ENCODE assay signal across 19 cellular contexts in the genomic region with DNA sequence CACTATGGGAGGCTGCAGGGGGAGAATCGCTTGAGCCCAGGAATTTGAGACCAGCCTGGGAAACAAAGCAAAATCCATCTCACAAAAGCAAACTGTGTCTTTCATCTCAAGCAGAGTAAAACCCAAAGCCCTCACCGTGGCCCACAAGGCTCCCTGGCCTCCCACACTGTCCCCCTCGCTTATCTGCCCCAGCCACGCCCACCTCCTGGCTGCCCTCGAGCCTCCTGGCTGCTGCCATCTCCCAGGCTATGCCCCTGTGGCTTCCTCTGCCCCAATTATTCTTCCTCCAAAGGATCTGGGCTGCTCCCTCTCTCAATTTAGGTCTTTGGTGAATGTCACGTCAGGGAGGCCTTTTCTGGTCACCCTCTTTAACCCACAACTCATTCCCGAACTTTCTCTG. TPM values are rescaled to one million over a fixed set of nuclear protein-coding genes. Genes with fewer than 3 reads are reported as not detected.
DNase-seq lines count a peak whose midpoint lies in the region; TF ChIP-seq lines count a peak whose summit lies in the region.
"Had no signal": no experiment of that assay in that cellular context is flagged by ENCODE, and none has a peak within 500 bp of the region (broad histone marks: within the 10 kb centered on the region; RNA-seq: fewer than 3 reads in every experiment).

No MANE protein-coding gene starts in this region.

- H3K4me1 ChIP-seq in BLaER1 = peaks cover 45% of the 10 kb centered on the region
- peaks cover 6% of the 10 kb centered on the region for H3K4me1 ChIP-seq in HEK293 (ENCODE audit: control insufficient read depth, insufficient read depth, low read length)
- H3K4me1 ChIP-seq in adrenal gland (replicated peaks in 1 of 2) = peaks cover 7 to 14% of the 10 kb centered on the region in 2 donors

- H3K27ac ChIP-seq in BLaER1 = no peak overlapping the region
- H3K27ac ChIP-seq in HEK293 (ENCODE audit: extremely low read depth, low read depth, low read length) = no peak overlapping the region
- H3K27ac ChIP-seq in SU-DHL-6 (ENCODE audit: low read depth, low read length) = peak overlapping the region; percentile 28
- no peak overlapping the region for H3K27ac ChIP-seq in adrenal gland

- WGBS in adrenal gland, 4 donors = 78 to 84% (median 82%) methylated on average over 7 of the region's 7 CpGs

- H3K9me2 ChIP-seq in SU-DHL-6 (replicated peaks; ENCODE audit: insufficient read depth, low read length) = no peaks in the 10 kb centered on the region

- peaks cover 23% of the 10 kb centered on the region for H3F3A ChIP-seq in SU-DHL-6 (ENCODE audit: insufficient read depth)

- no peak overlapping the region for H3K4me3 ChIP-seq in BLaER1
- no peak overlapping the region for H3K4me3 ChIP-seq in HEK293 (ENCODE audit: low read depth, low read length)
- H3K4me3 ChIP-seq in SU-DHL-6 (ENCODE audit: insufficient read depth, low read length, poor library complexity, severe bottlenecking) = no peak overlapping the region
- H3K4me3 ChIP-seq in adrenal gland = no peak overlapping the region
- H3K4me3 ChIP-seq: MG63 had no signal

- H4K20me1 ChIP-seq in BLaER1 = peaks cover 10% of the 10 kb centered on the region; the same call in 1 of the 2 replicates
- H4K20me1 ChIP-seq in SU-DHL-6 (ENCODE audit: low read depth, low read length) = no peaks in the 10 kb centered on the region

- POLR2A ChIA-PET in HEK293 (lab: Yijun Ruan, JAX) = interaction anchor here (4.3 kb wide), 1 partner anchor 95 kb away, joined by 38 read pairs; a partner anchor contains a TSS
- POLR2A ChIA-PET in activated CD4-positive, alpha-beta memory T cell treated with anti-CD3 and anti-CD28 coated beads, Interleukin-2, amount 10 ng/mL, durations not matched to agents 7 days and 5 days (lab: Charles Lee) = no interaction called here

- H2AFZ ChIP-seq in SU-DHL-6 (ENCODE audit: low read depth, low read length, severe bottlenecking) = no peak overlapping the region

- intact Hi-C loops in adrenal gland (cut with DNase I) = loop anchor here in 1 of 2 donors (10.0 kb wide), 1 partner anchor 81 kb away; a partner anchor contains a TSS

- CTCF ChIA-PET in HEK293 (lab: Yijun Ruan, JAX) = interaction anchor here (0.6 to 6.1 kb wide), 2 partner anchors 71 to 83 kb away, joined by 3 to 61 read pairs; no protein-coding TSS in a partner anchor
- CTCF ChIA-PET in activated CD4-positive, alpha-beta memory T cell treated with anti-CD3 and anti-CD28 coated beads, Interleukin-2, amount 10 ng/mL, durations not matched to agents 7 days and 5 days (lab: Charles Lee) = interaction anchor here (1.0 kb wide), 1 partner anchor 10 kb away, joined by 3 read pairs; no protein-coding TSS in a partner anchor

- TF ChIP-seq CTCF in HEK293 (tag by site-specific recombination; IDR thresholded peaks at IDR 0.05) = no peak
- TF ChIP-seq CTCF in SU-DHL-6 (IDR thresholded peaks at IDR 0.05; ENCODE audit: insufficient read depth, low read length, poor library complexity, severe bottlenecking) = no peak
- TF ChIP-seq CTCF in adrenal gland (IDR thresholded peaks at IDR 0.05) = no peak

- H3K27me3 ChIP-seq in BLaER1 (no peaks in the 10 kb centered on the region), SU-DHL-6 (ENCODE audit: low read length) (no peaks in the 10 kb centered on the region), adrenal gland (no peaks in the 10 kb centered on the region)
- H3K27me3 ChIP-seq: MG63 had no signal

- H3K27me3 Mint-ChIP-seq in activated CD4-positive, alpha-beta memory T cell treated with anti-CD3 and anti-CD28 coated beads, Interleukin-2, amount 10 ng/mL, durations not matched to agents 7 days and 5 days = no peaks in the 10 kb centered on the region

- H3K36me3 ChIP-seq in BLaER1 (peaks cover 14% of the 10 kb centered on the region; the same call in 1 of the 2 replicates), HEK293 (ENCODE audit: control insufficient read depth in 2 of 2, insufficient read depth in 1 of 2, low read length in 2 of 2) (peaks cover 18 to 20% of the 10 kb centered on the region in 2 experiments; a peak in 2 of 3 replicates), SU-DHL-6 (ENCODE audit: low read length) (no peaks in the 10 kb centered on the region), adrenal gland (replicated peaks in 1 of 2) (peaks cover 0 to 3% of the 10 kb centered on the region in 2 donors)

- TF ChIP-seq POLR2A in erythroblast (IDR thresholded peaks at IDR 0.05; ENCODE audit: low read length) = no peak
- TF ChIP-seq POLR2A in adrenal gland (IDR thresholded peaks at IDR 0.05) = no peak

- H3K4me2 ChIP-seq in BLaER1 (peak overlapping the region; percentile 28), SU-DHL-6 (ENCODE audit: low read depth, low read length, poor library complexity, severe bottlenecking) (no peak overlapping the region)

- no peaks in the 10 kb centered on the region; the same call in 1 of the 2 replicates for H3K79me2 ChIP-seq in SU-DHL-6 (ENCODE audit: insufficient read depth, low read length)

- no peak overlapping the region for H3K27ac Mint-ChIP-seq in activated CD4-positive, alpha-beta memory T cell treated with anti-CD3 and anti-CD28 coated beads, Interleukin-2, amount 10 ng/mL, durations not matched to agents 7 days and 5 days

- H3K36me3 Mint-ChIP-seq in activated CD4-positive, alpha-beta memory T cell treated with anti-CD3 and anti-CD28 coated beads, Interleukin-2, amount 10 ng/mL, durations not matched to agents 7 days and 5 days (ENCODE audit: low read depth) = no peaks in the 10 kb centered on the region

- H3K9ac ChIP-seq in BLaER1 = 0 out of 2 replicates have a peak overlapping the region, but pooled peaks have one; percentile 6
- no peak overlapping the region for H3K9ac ChIP-seq in SU-DHL-6 (ENCODE audit: low read length)

- H3K9me3 ChIP-seq in BLaER1 = no peaks in the 10 kb centered on the region
- H3K9me3 ChIP-seq in HEK293 (ENCODE audit: control insufficient read depth, insufficient read depth, low read depth, low read length) = no peaks in the 10 kb centered on the region
- no peaks in the 10 kb centered on the region for H3K9me3 ChIP-seq in SU-DHL-6 (ENCODE audit: insufficient read depth, low read length)
- no peaks in the 10 kb centered on the region for H3K9me3 ChIP-seq in adrenal gland (replicated peaks in 1 of 3)
- H3K9me3 ChIP-seq: MG63 had no signal

- H3K4me1 Mint-ChIP-seq in activated CD4-positive, alpha-beta memory T cell treated with anti-CD3 and anti-CD28 coated beads, Interleukin-2, amount 10 ng/mL, durations not matched to agents 7 days and 5 days = peaks cover 26% of the 10 kb centered on the region

- H3K4me3 Mint-ChIP-seq in activated CD4-positive, alpha-beta memory T cell treated with anti-CD3 and anti-CD28 coated beads, Interleukin-2, amount 10 ng/mL, durations not matched to agents 7 days and 5 days = no peak overlapping the region

- H3K9me3 Mint-ChIP-seq in activated CD4-positive, alpha-beta memory T cell treated with anti-CD3 and anti-CD28 coated beads, Interleukin-2, amount 10 ng/mL, durations not matched to agents 7 days and 5 days = no peaks in the 10 kb centered on the region

- peak; percentile 29 to 41 for DNase-seq in erythroblast (lab: John Stamatoyannopoulos, UW)
- DNase-seq in adrenal gland = no peak
- DNase-seq in activated CD4-positive, alpha-beta memory T cell treated with anti-CD3 and anti-CD28 coated beads, Interleukin-2, amount 10 ng/mL, durations not matched to agents 7 days and 5 days = no peak
- DNase-seq in glomerular visceral epithelial cell (ENCODE audit: extremely low spot score) = no peak
- DNase-seq: Calu3, DND-41, KG1, MG63, NCI-H1105 treated with DMSO at 0.1 percent for 48 hours, NCI-H2029, NCI-H2227 treated with DMSO at 0.1 percent for 48 hours, NCI-H526 treated with DMSO at 0.1 percent for 48 hours, RPMI8226, SHP77 treated with DMSO at 0.1 percent for 48 hours, SW 1271 had no signal

TF ChIP-seq in HEK293, 187 proteins besides CTCF, POLR2A, EP300 and RAD21 (continues in another document):
- TF ChIP-seq, protein P1, sequence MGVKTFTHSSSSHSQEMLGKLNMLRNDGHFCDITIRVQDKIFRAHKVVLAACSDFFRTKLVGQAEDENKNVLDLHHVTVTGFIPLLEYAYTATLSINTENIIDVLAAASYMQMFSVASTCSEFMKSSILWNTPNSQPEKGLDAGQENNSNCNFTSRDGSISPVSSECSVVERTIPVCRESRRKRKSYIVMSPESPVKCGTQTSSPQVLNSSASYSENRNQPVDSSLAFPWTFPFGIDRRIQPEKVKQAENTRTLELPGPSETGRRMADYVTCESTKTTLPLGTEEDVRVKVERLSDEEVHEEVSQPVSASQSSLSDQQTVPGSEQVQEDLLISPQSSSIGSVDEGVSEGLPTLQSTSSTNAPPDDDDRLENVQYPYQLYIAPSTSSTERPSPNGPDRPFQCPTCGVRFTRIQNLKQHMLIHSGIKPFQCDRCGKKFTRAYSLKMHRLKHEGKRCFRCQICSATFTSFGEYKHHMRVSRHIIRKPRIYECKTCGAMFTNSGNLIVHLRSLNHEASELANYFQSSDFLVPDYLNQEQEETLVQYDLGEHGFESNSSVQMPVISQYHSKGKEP (tag by site-specific recombination; IDR thresholded peaks at IDR 0.05) = no peak
- TF ChIP-seq, protein P2, sequence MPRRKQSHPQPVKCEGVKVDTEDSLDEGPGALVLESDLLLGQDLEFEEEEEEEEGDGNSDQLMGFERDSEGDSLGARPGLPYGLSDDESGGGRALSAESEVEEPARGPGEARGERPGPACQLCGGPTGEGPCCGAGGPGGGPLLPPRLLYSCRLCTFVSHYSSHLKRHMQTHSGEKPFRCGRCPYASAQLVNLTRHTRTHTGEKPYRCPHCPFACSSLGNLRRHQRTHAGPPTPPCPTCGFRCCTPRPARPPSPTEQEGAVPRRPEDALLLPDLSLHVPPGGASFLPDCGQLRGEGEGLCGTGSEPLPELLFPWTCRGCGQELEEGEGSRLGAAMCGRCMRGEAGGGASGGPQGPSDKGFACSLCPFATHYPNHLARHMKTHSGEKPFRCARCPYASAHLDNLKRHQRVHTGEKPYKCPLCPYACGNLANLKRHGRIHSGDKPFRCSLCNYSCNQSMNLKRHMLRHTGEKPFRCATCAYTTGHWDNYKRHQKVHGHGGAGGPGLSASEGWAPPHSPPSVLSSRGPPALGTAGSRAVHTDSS (tag by site-specific recombination; IDR thresholded peaks at IDR 0.05) = no peak
- TF ChIP-seq OVOL3 (tag by site-specific recombination; IDR thresholded peaks at IDR 0.05) = no peak

RNA-seq across cellular contexts. Expression of a gene that starts 3.6 kb away (rescaled TPM):
- 100 to 1,000 TPM; 136 to 397 (median 183) TPM for total RNA-seq in adrenal gland
- 100 to 1,000 TPM in 2 of 3 donors, 10 to 100 TPM in 1; 17.9 to 303 (median 174) TPM for polyA plus RNA-seq in adrenal gland
- total RNA-seq in activated CD4-positive, alpha-beta memory T cell treated with anti-CD3 and anti-CD28 coated beads, Interleukin-2, amount 10 ng/mL, durations not matched to agents 7 days and 5 days = 100 to 1,000 TPM in 1 of 2 experiments, 10 to 100 TPM in 1; 97.2 to 105 TPM

RNA-seq across cellular contexts. Expression of a gene that starts 27.3 kb away (rescaled TPM):
- not detected for total RNA-seq in adrenal gland
- polyA plus RNA-seq in adrenal gland = under 1 TPM in 1 of 3 donors, not detected in 2; 0.10 TPM
- total RNA-seq in activated CD4-positive, alpha-beta memory T cell treated with anti-CD3 and anti-CD28 coated beads, Interleukin-2, amount 10 ng/mL, durations not matched to agents 7 days and 5 days = 1 to 10 TPM; 1.5 to 1.7 TPM
- total RNA-seq: NCI-H460 had no signal

RNA-seq across cellular contexts. Expression of a gene that starts 38.5 kb away (rescaled TPM):
- 10 to 100 TPM in 2 of 8 donors, 1 to 10 TPM in 2, under 1 TPM in 3, not detected in 1; 0.11 to 35.0 (median 1.3) TPM for total RNA-seq in adrenal gland
- polyA plus RNA-seq in adrenal gland = 10 to 100 TPM in 1 of 3 donors, 1 to 10 TPM in 2; 4.1 to 14.2 (median 10.0) TPM
- total RNA-seq in activated CD4-positive, alpha-beta memory T cell treated with anti-CD3 and anti-CD28 coated beads, Interleukin-2, amount 10 ng/mL, durations not matched to agents 7 days and 5 days = 1 to 10 TPM; 1.2 to 1.9 TPM

Comparison
In these comparisons a context has a peak if more than half of its experiments do, and no peak if none do; other contexts are left out.
1. DNase-seq: peak in erythroblast (2 of 2); none in adrenal gland (0 of 7), activated CD4-positive, alpha-beta memory T cell treated with anti-CD3 and anti-CD28 coated beads, Interleukin-2, amount 10 ng/mL, durations not matched to agents 7 days and 5 days (single experiment) and glomerular visceral epithelial cell (single experiment).